In genomic region chr17:40091691-40092397, GRCh38 we compare ENCODE assay signal across 11 cellular contexts. TPM values are rescaled to one million over a fixed set of nuclear protein-coding genes. Genes with fewer than 3 reads are reported as not detected.
DNase-seq lines count a peak whose midpoint lies in the region; ATAC-seq and TF ChIP-seq lines count a peak whose summit lies in the region.
"Had no signal": no experiment of that assay in that cellular context is flagged by ENCODE, and none has a peak within 500 bp of the region (broad histone marks: within the 10 kb centered on the region; RNA-seq: fewer than 3 reads in every experiment).

No MANE protein-coding gene starts in this region.

- no peak overlapping the region for H3K4me3 Mint-ChIP-seq in activated CD8-positive, alpha-beta T cell treated with anti-CD3 and anti-CD28 coated beads for 36 hours
- no peak overlapping the region for H3K4me3 Mint-ChIP-seq in activated CD8-positive, alpha-beta T cell treated with anti-CD3 and anti-CD28 coated beads, Interleukin-2, amount 10 ng/mL, durations not matched to agents 7 days and 5 days

- H3K4me1 Mint-ChIP-seq in activated CD8-positive, alpha-beta T cell treated with anti-CD3 and anti-CD28 coated beads for 36 hours (ENCODE audit: low read depth), result peaks cover 34% of the 10 kb centered on the region
- peaks cover 31% of the 10 kb centered on the region for H3K4me1 Mint-ChIP-seq in activated CD8-positive, alpha-beta T cell treated with anti-CD3 and anti-CD28 coated beads, Interleukin-2, amount 10 ng/mL, durations not matched to agents 7 days and 5 days (ENCODE audit: low read depth)

- no peak for TF ChIP-seq CTCF in activated CD8-positive, alpha-beta T cell treated with anti-CD3 and anti-CD28 coated beads for 36 hours (IDR thresholded peaks at IDR 0.05)
- TF ChIP-seq CTCF in dorsolateral prefrontal cortex (IDR thresholded peaks at IDR 0.05 in 54 of 56, conservative IDR thresholded peaks at IDR 0.05 in 2 of 56; ENCODE audit: low read depth in 1 of 56, partially characterized antibody in 56 of 56) (no peak), GM10248 (IDR thresholded peaks at IDR 0.05; ENCODE audit: control extremely low read depth, extremely low read depth, low read depth, missing control alignments) (no peak)

- H3K27me3 ChIP-seq in dorsolateral prefrontal cortex (no peaks in the 10 kb centered on the region), muscle layer of colon (ENCODE audit: control insufficient read depth in 1 of 2, insufficient read depth in 2 of 2, low read length in 2 of 2) (no peaks in the 10 kb centered on the region)

- no peak for DNase-seq in activated CD8-positive, alpha-beta T cell treated with anti-CD3 and anti-CD28 coated beads for 36 hours
- DNase-seq in activated CD8-positive, alpha-beta T cell treated with anti-CD3 and anti-CD28 coated beads, Interleukin-2, amount 10 ng/mL, durations not matched to agents 7 days and 5 days, result no peak
- DNase-seq in dorsolateral prefrontal cortex (no peak), GM10248 (ENCODE audit: extremely low spot score) (no peak)
- DNase-seq in activated CD4-positive, CD25-positive, alpha-beta regulatory T cell treated with anti-CD3 and anti-CD28 coated beads, Interleukin-2, amount 50 U/mL, for 72 hours, result no peak
- DNase-seq: activated CD4-positive, alpha-beta T cell treated with anti-CD3 and anti-CD28 coated beads for 48 hours; AML-193; MM.1S had no signal

- H3K36me3 ChIP-seq in muscle layer of colon (ENCODE audit: insufficient read depth, low read length) (peaks cover 71% of the 10 kb centered on the region), urinary bladder (ENCODE audit: insufficient read depth) (peaks cover 4% of the 10 kb centered on the region)

- no peaks in the 10 kb centered on the region for H3K9me3 Mint-ChIP-seq in activated CD8-positive, alpha-beta T cell treated with anti-CD3 and anti-CD28 coated beads for 36 hours
- H3K9me3 Mint-ChIP-seq in activated CD8-positive, alpha-beta T cell treated with anti-CD3 and anti-CD28 coated beads, Interleukin-2, amount 10 ng/mL, durations not matched to agents 7 days and 5 days (ENCODE audit: insufficient read depth), result no peaks in the 10 kb centered on the region

- H3K36me3 Mint-ChIP-seq in activated CD8-positive, alpha-beta T cell treated with anti-CD3 and anti-CD28 coated beads for 36 hours (ENCODE audit: low read depth), result peaks cover 35% of the 10 kb centered on the region
- peaks cover 30% of the 10 kb centered on the region for H3K36me3 Mint-ChIP-seq in activated CD8-positive, alpha-beta T cell treated with anti-CD3 and anti-CD28 coated beads, Interleukin-2, amount 10 ng/mL, durations not matched to agents 7 days and 5 days (ENCODE audit: low read depth)

- H3K27ac Mint-ChIP-seq in activated CD8-positive, alpha-beta T cell treated with anti-CD3 and anti-CD28 coated beads for 36 hours, result peak overlapping the region; percentile 46
- no peak overlapping the region for H3K27ac Mint-ChIP-seq in activated CD8-positive, alpha-beta T cell treated with anti-CD3 and anti-CD28 coated beads, Interleukin-2, amount 10 ng/mL, durations not matched to agents 7 days and 5 days

- H3K4me1 ChIP-seq in muscle layer of colon (ENCODE audit: insufficient read depth, low read length) (peaks cover 82% of the 10 kb centered on the region), urinary bladder (ENCODE audit: insufficient read depth) (no peaks in the 10 kb centered on the region)

- intact Hi-C loops in activated CD8-positive, alpha-beta T cell treated with anti-CD3 and anti-CD28 coated beads for 36 hours (cut with micrococcal nuclease), result no loop called here
- intact Hi-C loops in dorsolateral prefrontal cortex (cut with DNase I), result loop anchor here in 1 of 2 donors (5.0 kb wide), 1 partner anchor 35 kb away; no protein-coding TSS in a partner anchor

- POLR2A ChIA-PET in activated CD8-positive, alpha-beta T cell treated with anti-CD3 and anti-CD28 coated beads for 36 hours (lab: Charles Lee), result no interaction called here
- POLR2A ChIA-PET in activated CD8-positive, alpha-beta T cell treated with anti-CD3 and anti-CD28 coated beads, Interleukin-2, amount 10 ng/mL, durations not matched to agents 7 days and 5 days (lab: Charles Lee), result no interaction called here
- POLR2A ChIA-PET in GM10248 (lab: Yijun Ruan, JAX), result no interaction called here

- ATAC-seq in activated CD8-positive, alpha-beta T cell treated with anti-CD3 and anti-CD28 coated beads for 36 hours, result no peak
- no peak for ATAC-seq in activated CD8-positive, alpha-beta T cell treated with anti-CD3 and anti-CD28 coated beads, Interleukin-2, amount 10 ng/mL, durations not matched to agents 7 days and 5 days
- ATAC-seq in HG02852 (IDR thresholded peaks at IDR 0.05; ENCODE audit: unreplicated experiment), result no peak

- no peaks in the 10 kb centered on the region for H3K9me3 ChIP-seq in muscle layer of colon (ENCODE audit: low read length)

- peak overlapping the region in 58 of 59 donors; percentile 17 to 100 (median 95) for H3K27ac ChIP-seq in dorsolateral prefrontal cortex
- peak overlapping the region; percentile 70 for H3K27ac ChIP-seq in muscle layer of colon (ENCODE audit: low read depth, low read length)
- H3K27ac ChIP-seq in urinary bladder (ENCODE audit: low read depth), result peak overlapping the region; percentile 63

- H3K4me3 ChIP-seq in dorsolateral prefrontal cortex, result peak overlapping the region in 3 of 59 donors; percentile 6 to 46 (median 11)
- no peak overlapping the region for H3K4me3 ChIP-seq in muscle layer of colon (ENCODE audit: low read depth in 1 of 2, low read length in 2 of 2)
- H3K4me3 ChIP-seq in urinary bladder (ENCODE audit: low read depth, low read length), result no peak overlapping the region

- CTCF ChIA-PET in activated CD8-positive, alpha-beta T cell treated with anti-CD3 and anti-CD28 coated beads for 36 hours (lab: Charles Lee), result interaction anchor here (1.7 to 9.5 kb wide), 3 partner anchors 16 to 57 kb away, joined by 4 to 72 read pairs (median 7); no protein-coding TSS in a partner anchor
- CTCF ChIA-PET in activated CD8-positive, alpha-beta T cell treated with anti-CD3 and anti-CD28 coated beads, Interleukin-2, amount 10 ng/mL, durations not matched to agents 7 days and 5 days (lab: Charles Lee), result interaction anchor here (2.5 kb wide), 1 partner anchor 20 kb away, joined by 21 read pairs; no protein-coding TSS in a partner anchor
- CTCF ChIA-PET in GM10248 (lab: Yijun Ruan, JAX), result interaction anchor here (1.9 kb wide), 1 partner anchor 17 kb away, joined by 11 read pairs; no protein-coding TSS in a partner anchor

- no peak overlapping the region for H3K9ac ChIP-seq in muscle layer of colon (ENCODE audit: low read length)

- no peaks in the 10 kb centered on the region for H3K27me3 Mint-ChIP-seq in activated CD8-positive, alpha-beta T cell treated with anti-CD3 and anti-CD28 coated beads for 36 hours
- no peaks in the 10 kb centered on the region for H3K27me3 Mint-ChIP-seq in activated CD8-positive, alpha-beta T cell treated with anti-CD3 and anti-CD28 coated beads, Interleukin-2, amount 10 ng/mL, durations not matched to agents 7 days and 5 days (ENCODE audit: low read depth)

- WGBS in urinary bladder, result 44% methylated on average over 18 of the region's 18 CpGs

RNA-seq across cellular contexts. Expression of gene NR1D1, which starts 8.5 kb away (rescaled TPM):
- 1 to 10 TPM; 6.0 to 6.5 TPM for total RNA-seq in activated CD8-positive, alpha-beta T cell treated with anti-CD3 and anti-CD28 coated beads for 36 hours
- total RNA-seq in activated CD8-positive, alpha-beta T cell treated with anti-CD3 and anti-CD28 coated beads, Interleukin-2, amount 10 ng/mL, durations not matched to agents 7 days and 5 days, result 1 to 10 TPM; 4.1 to 4.9 TPM
- total RNA-seq in dorsolateral prefrontal cortex (10 to 100 TPM; 26.9 to 97.0 (median 62.1) TPM), urinary bladder (2.0 TPM)
- polyA plus RNA-seq in urinary bladder, result 18.1 TPM

RNA-seq across cellular contexts. Expression of gene THRA, which starts 29.1 kb away (rescaled TPM):
- total RNA-seq in activated CD8-positive, alpha-beta T cell treated with anti-CD3 and anti-CD28 coated beads for 36 hours, result 10 to 100 TPM; 11.1 to 13.8 TPM
- 1 to 10 TPM; 8.7 to 9.7 TPM for total RNA-seq in activated CD8-positive, alpha-beta T cell treated with anti-CD3 and anti-CD28 coated beads, Interleukin-2, amount 10 ng/mL, durations not matched to agents 7 days and 5 days
- total RNA-seq in dorsolateral prefrontal cortex, result 100 to 1,000 TPM; 178 to 301 (median 231) TPM
- 35.5 TPM for total RNA-seq in urinary bladder
- 76.3 TPM for polyA plus RNA-seq in urinary bladder

RNA-seq across cellular contexts. Expression of gene MSL1, which starts 29.9 kb away (rescaled TPM):
- 10 to 100 TPM; 69.0 to 70.1 TPM for total RNA-seq in activated CD8-positive, alpha-beta T cell treated with anti-CD3 and anti-CD28 coated beads for 36 hours
- 10 to 100 TPM; 80.5 to 83.2 TPM for total RNA-seq in activated CD8-positive, alpha-beta T cell treated with anti-CD3 and anti-CD28 coated beads, Interleukin-2, amount 10 ng/mL, durations not matched to agents 7 days and 5 days
- 100 to 1,000 TPM in 116 of 120 experiments, 10 to 100 TPM in 4; 87.8 to 143 (median 120) TPM for total RNA-seq in dorsolateral prefrontal cortex
- 81.3 TPM for total RNA-seq in urinary bladder
- 70.9 TPM for polyA plus RNA-seq in urinary bladder

RNA-seq across cellular contexts. Expression of gene MED24, which starts 37.6 kb away (rescaled TPM):
- total RNA-seq in activated CD8-positive, alpha-beta T cell treated with anti-CD3 and anti-CD28 coated beads for 36 hours, result 10 to 100 TPM; 90.2 to 96.4 TPM
- 10 to 100 TPM; 93.4 to 96.7 TPM for total RNA-seq in activated CD8-positive, alpha-beta T cell treated with anti-CD3 and anti-CD28 coated beads, Interleukin-2, amount 10 ng/mL, durations not matched to agents 7 days and 5 days
- total RNA-seq in dorsolateral prefrontal cortex (100 to 1,000 TPM in 59 of 120 experiments, 10 to 100 TPM in 61; 59.5 to 156 (median 99.1) TPM), urinary bladder (45.8 TPM)
- 52.4 TPM for polyA plus RNA-seq in urinary bladder

RNA-seq across cellular contexts. Expression of gene CASC3, which starts 48.5 kb away (rescaled TPM):
- total RNA-seq in activated CD8-positive, alpha-beta T cell treated with anti-CD3 and anti-CD28 coated beads for 36 hours, result 10 to 100 TPM; 75.1 to 75.6 TPM
- 10 to 100 TPM; 66.2 to 67.7 TPM for total RNA-seq in activated CD8-positive, alpha-beta T cell treated with anti-CD3 and anti-CD28 coated beads, Interleukin-2, amount 10 ng/mL, durations not matched to agents 7 days and 5 days
- total RNA-seq in dorsolateral prefrontal cortex (100 to 1,000 TPM in 119 of 120 experiments, 10 to 100 TPM in 1; 95.0 to 216 (median 136) TPM), urinary bladder (45.4 TPM)
- 64.2 TPM for polyA plus RNA-seq in urinary bladder
